ENCODE assay signal across 20 cellular contexts in genomic region chr2:229601936-229602335, GRCh38.
"Had no signal": no experiment of that assay in that cellular context is flagged by ENCODE, and none has a peak within 500 bp of the region (broad histone marks: within the 10 kb centered on the region; RNA-seq: fewer than 3 reads in every experiment).

No MANE protein-coding gene starts in this region.

- H3K4me2 ChIP-seq: smooth muscle cell had no signal

- H3K36me3 ChIP-seq: heart left ventricle, pancreas, suprapubic skin, thyroid gland, uterus had no signal

- DNase-seq: dorsolateral prefrontal cortex; effector CD8-positive, alpha-beta T cell; heart left ventricle; hippocampal formation; left colon; left ventricle myocardium superior; mesendoderm; naive B cell; occipital lobe; pancreas; right cardiac atrium; stimulated activated CD4-positive, alpha-beta T cell treated with anti-CD3 and anti-CD28 coated beads, Interleukin-4, amount 100 ng/mL, for 1 hour; stimulated activated CD8-positive, alpha-beta memory T cell treated with anti-CD3 and anti-CD28 coated beads, Interleukin-4, amount 100 ng/mL, for 48 hours; stimulated activated naive CD8-positive, alpha-beta T cell treated with anti-CD3 and anti-CD28 coated beads, Interleukin-15, Interleukin-2, amounts not matched to agents 100 U/mL and 50 U/mL, for 24 hours; thyroid gland; uterus had no signal

- H3K9me3 ChIP-seq: heart left ventricle, pancreas, suprapubic skin, thyroid gland, uterus had no signal

- H3K4me3 ChIP-seq: dorsolateral prefrontal cortex, heart left ventricle, lung, pancreas, smooth muscle cell, suprapubic skin, thyroid gland, uterus had no signal

- H3K4me1 ChIP-seq: heart left ventricle, pancreas, suprapubic skin, uterus had no signal

- H3K27ac ChIP-seq: dorsolateral prefrontal cortex, heart left ventricle, pancreas, suprapubic skin, thyroid gland, uterus had no signal

- H3K27me3 ChIP-seq: dorsolateral prefrontal cortex, pancreas, suprapubic skin, thyroid gland, uterus had no signal

- FAIRE-seq: frontal cortex, pancreas had no signal
